Comparison of ENCODE assay signal across 16 cellular contexts in genomic region chr18:54742120-54742519, GRCh38.
"Had no signal": no experiment of that assay in that cellular context is flagged by ENCODE, and none has a peak within 500 bp of the region (broad histone marks: within the 10 kb centered on the region; RNA-seq: fewer than 3 reads in every experiment).

No MANE protein-coding gene starts in this region.

- ATAC-seq: activated T-cell treated with anti-CD3 and anti-CD28 coated beads, Interleukin-2, amount 50 U/mL, for 4 hours; effector memory CD8-positive, alpha-beta T cell; foreskin keratinocyte; stimulated activated naive CD8-positive, alpha-beta T cell treated with anti-CD3 and anti-CD28 coated beads, Interleukin-15, Interleukin-2, amounts not matched to agents 100 U/mL and 50 U/mL, for 24 hours had no signal

- H3K4me3 Mint-ChIP-seq: activated naive CD8-positive, alpha-beta T cell treated with anti-CD3 and anti-CD28 coated beads for 36 hours; activated T-cell treated with anti-CD3 and anti-CD28 coated beads, Interleukin-2, amount 50 U/mL, for 4 hours; effector memory CD8-positive, alpha-beta T cell; nephron progenitor cell had no signal

- H3K4me1 Mint-ChIP-seq: activated naive CD8-positive, alpha-beta T cell treated with anti-CD3 and anti-CD28 coated beads for 36 hours; nephron progenitor cell had no signal

- DNase-seq: activated CD4-positive, alpha-beta T cell treated with anti-CD3 and anti-CD28 coated beads for 1 hour; activated CD4-positive, alpha-beta T cell treated with anti-CD3 and anti-CD28 coated beads, Interleukin-2, amount 50 U/mL, for 48 hours; activated gamma-delta T cell treated with Interleukin-2 at 50 U/mL for 16 hours; activated naive CD8-positive, alpha-beta T cell treated with anti-CD3 and anti-CD28 coated beads for 36 hours; activated T-cell treated with anti-CD3 and anti-CD28 coated beads, Interleukin-2, amount 50 U/mL, for 4 hours; effector memory CD8-positive, alpha-beta T cell; erythroblast; mesendoderm; nephron progenitor cell; stimulated activated CD4-positive, alpha-beta T cell treated with anti-CD3 and anti-CD28 coated beads, Interleukin-2, amount 100 ng/mL, for 48 hours; stimulated activated naive CD8-positive, alpha-beta T cell treated with anti-CD3 and anti-CD28 coated beads, Interleukin-15, Interleukin-2, amounts not matched to agents 100 U/mL and 50 U/mL, for 24 hours; SW 1271 had no signal

- H3K9me3 ChIP-seq: ovary, sigmoid colon, suprapubic skin had no signal

- H3K9me3 Mint-ChIP-seq: activated naive CD8-positive, alpha-beta T cell treated with anti-CD3 and anti-CD28 coated beads for 36 hours; nephron progenitor cell had no signal

- H3K4me3 ChIP-seq: ovary, sigmoid colon, suprapubic skin had no signal

- H3K27ac ChIP-seq: foreskin keratinocyte, ovary, sigmoid colon, suprapubic skin had no signal

- H3K36me3 ChIP-seq: ovary, sigmoid colon, suprapubic skin had no signal

- H3K27me3 ChIP-seq: foreskin keratinocyte, ovary, sigmoid colon, suprapubic skin had no signal

- H3K27ac Mint-ChIP-seq: activated naive CD8-positive, alpha-beta T cell treated with anti-CD3 and anti-CD28 coated beads for 36 hours; effector memory CD8-positive, alpha-beta T cell; nephron progenitor cell had no signal

- H3K36me3 Mint-ChIP-seq: activated naive CD8-positive, alpha-beta T cell treated with anti-CD3 and anti-CD28 coated beads for 36 hours had no signal
